Comparison of ENCODE assay signal across 8 cellular contexts in genomic region chr9:127586537-127586936, GRCh38. TPM values are rescaled to one million over a fixed set of nuclear protein-coding genes. Genes with fewer than 3 reads are reported as not detected.
A peak's percentile ranks its signal among the peaks of the same experiment; 100 is the strongest.
DNase-seq lines count a peak whose midpoint lies in the region; ATAC-seq and TF ChIP-seq lines count a peak whose summit lies in the region.

No MANE protein-coding gene starts in this region.

- DNase-seq in AML-193 (lab: John Stamatoyannopoulos, UW) (peak; percentile 54 to 56), HCEC 1CT (peak; percentile 77), NCI-H82 treated with DMSO at 0.1 percent for 48 hours (lab: John Stamatoyannopoulos, UW; ENCODE audit: unreplicated experiment) (peak; percentile 17), endothelial cell (ENCODE audit: low spot score) (peak; percentile 80), mesothelial cell of epicardium (ENCODE audit: low spot score in 2 of 2, unreplicated experiment in 2 of 2) (peak; percentile 55 to 75), stromal cell of bone marrow (ENCODE audit: low read depth) (peak; percentile 62)
- peak; percentile 75 for DNase-seq in activated CD8-positive, alpha-beta T cell treated with anti-CD3 and anti-CD28 coated beads, Interleukin-2, amount 10 ng/mL, durations not matched to agents 7 days and 5 days

- H3K27ac Mint-ChIP-seq in activated CD8-positive, alpha-beta T cell treated with anti-CD3 and anti-CD28 coated beads, Interleukin-2, amount 10 ng/mL, durations not matched to agents 7 days and 5 days = peak overlapping the region; percentile 39
- H3K27ac Mint-ChIP-seq in endothelial cell (ENCODE audit: unreplicated experiment) = no peak overlapping the region
- no peak overlapping the region for H3K27ac Mint-ChIP-seq in mesothelial cell of epicardium

- CTCF ChIA-PET in activated CD8-positive, alpha-beta T cell treated with anti-CD3 and anti-CD28 coated beads, Interleukin-2, amount 10 ng/mL, durations not matched to agents 7 days and 5 days (lab: Charles Lee) = interaction anchor here (0.7 to 4.4 kb wide), 9 partner anchors 8 to 148 kb away, joined by 3 to 43 read pairs (median 5); partner anchors contain the start of gene TOR2A

- ATAC-seq in activated CD8-positive, alpha-beta T cell treated with anti-CD3 and anti-CD28 coated beads, Interleukin-2, amount 10 ng/mL, durations not matched to agents 7 days and 5 days = peak; percentile 80
- ATAC-seq in GM19351 (IDR thresholded peaks at IDR 0.05; ENCODE audit: unreplicated experiment) = no peak

- POLR2A ChIA-PET in activated CD8-positive, alpha-beta T cell treated with anti-CD3 and anti-CD28 coated beads, Interleukin-2, amount 10 ng/mL, durations not matched to agents 7 days and 5 days (lab: Charles Lee) = no interaction called here

- H3K27me3 Mint-ChIP-seq in activated CD8-positive, alpha-beta T cell treated with anti-CD3 and anti-CD28 coated beads, Interleukin-2, amount 10 ng/mL, durations not matched to agents 7 days and 5 days (ENCODE audit: low read depth) = peaks cover 12% of the 10 kb centered on the region
- H3K27me3 Mint-ChIP-seq in endothelial cell (ENCODE audit: unreplicated experiment) = peaks cover 7% of the 10 kb centered on the region
- no peaks in the 10 kb centered on the region for H3K27me3 Mint-ChIP-seq in mesothelial cell of epicardium (ENCODE audit: low read depth)

- no peaks in the 10 kb centered on the region for H3K9me3 Mint-ChIP-seq in activated CD8-positive, alpha-beta T cell treated with anti-CD3 and anti-CD28 coated beads, Interleukin-2, amount 10 ng/mL, durations not matched to agents 7 days and 5 days (ENCODE audit: insufficient read depth)
- H3K9me3 Mint-ChIP-seq in endothelial cell (ENCODE audit: unreplicated experiment) = no peaks in the 10 kb centered on the region
- H3K9me3 Mint-ChIP-seq in mesothelial cell of epicardium = peaks cover 4% of the 10 kb centered on the region

- TF ChIP-seq CTCF in endothelial cell (IDR thresholded peaks at IDR 0.05; ENCODE audit: unreplicated experiment) (peak; percentile 79), mesothelial cell of epicardium (IDR thresholded peaks at IDR 0.05; ENCODE audit: unreplicated experiment) (peak; percentile 84)

- H3K4me3 Mint-ChIP-seq in activated CD8-positive, alpha-beta T cell treated with anti-CD3 and anti-CD28 coated beads, Interleukin-2, amount 10 ng/mL, durations not matched to agents 7 days and 5 days = no peak overlapping the region
- H3K4me3 Mint-ChIP-seq in endothelial cell (ENCODE audit: unreplicated experiment) = no peak overlapping the region
- no peak overlapping the region for H3K4me3 Mint-ChIP-seq in mesothelial cell of epicardium

- H3K36me3 Mint-ChIP-seq in activated CD8-positive, alpha-beta T cell treated with anti-CD3 and anti-CD28 coated beads, Interleukin-2, amount 10 ng/mL, durations not matched to agents 7 days and 5 days (ENCODE audit: low read depth) = peaks cover 5% of the 10 kb centered on the region
- peaks cover 5% of the 10 kb centered on the region for H3K36me3 Mint-ChIP-seq in endothelial cell (ENCODE audit: low read depth, unreplicated experiment)
- H3K36me3 Mint-ChIP-seq in mesothelial cell of epicardium = no peaks in the 10 kb centered on the region

- peaks cover 27% of the 10 kb centered on the region for H3K4me1 Mint-ChIP-seq in activated CD8-positive, alpha-beta T cell treated with anti-CD3 and anti-CD28 coated beads, Interleukin-2, amount 10 ng/mL, durations not matched to agents 7 days and 5 days (ENCODE audit: low read depth)
- H3K4me1 Mint-ChIP-seq in endothelial cell (ENCODE audit: unreplicated experiment) = peaks cover 15% of the 10 kb centered on the region
- H3K4me1 Mint-ChIP-seq in mesothelial cell of epicardium = peaks cover 10% of the 10 kb centered on the region

RNA-seq across cellular contexts. Expression of gene STXBP1, which starts 25.5 kb away (rescaled TPM):
- 10 to 100 TPM; 24.2 to 25.3 TPM for total RNA-seq in activated CD8-positive, alpha-beta T cell treated with anti-CD3 and anti-CD28 coated beads, Interleukin-2, amount 10 ng/mL, durations not matched to agents 7 days and 5 days
- total RNA-seq in endothelial cell (ENCODE audit: unreplicated experiment) (113 TPM), mesothelial cell of epicardium (94.9 to 112 TPM (median 105 TPM) in 3 replicates)

Comparison
In these comparisons a context has a peak if more than half of its experiments do, and no peak if none do; other contexts are left out.
1. DNase-seq: peak in every context shown above with its lines; median percentile 80 in endothelial cell; 77 in HCEC 1CT; 75 in activated CD8-positive, alpha-beta T cell treated with anti-CD3 and anti-CD28 coated beads, Interleukin-2, amount 10 ng/mL, durations not matched to agents 7 days and 5 days; 65 in mesothelial cell of epicardium; 62 in stromal cell of bone marrow; 55 in AML-193; 17 in NCI-H82 treated with DMSO at 0.1 percent for 48 hours.